In the genomic region with DNA sequence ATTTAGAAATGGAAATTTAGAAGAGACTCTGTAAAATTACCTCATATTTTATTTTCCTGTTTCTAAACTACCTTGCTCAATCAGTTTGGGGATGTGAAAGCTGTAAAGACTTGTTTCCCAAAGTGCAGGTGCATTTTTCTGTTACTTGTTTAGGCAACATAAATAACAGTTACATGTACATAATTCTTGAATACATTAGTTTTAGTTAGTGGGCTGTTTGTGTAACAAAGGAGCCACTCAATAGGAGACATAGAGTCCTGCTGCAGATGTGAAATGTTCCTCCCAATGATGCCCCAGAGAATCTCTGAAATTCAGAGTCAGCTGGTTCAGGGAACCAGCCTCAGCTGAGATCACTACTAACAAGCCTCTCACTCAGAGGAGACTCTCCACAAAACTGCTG, we compare ENCODE assay signal across 18 cellular contexts.
DNase-seq lines count a peak whose midpoint lies in the region; ATAC-seq and TF ChIP-seq lines count a peak whose summit lies in the region.
"Had no signal": no experiment of that assay in that cellular context is flagged by ENCODE, and none has a peak within 500 bp of the region (broad histone marks: within the 10 kb centered on the region; RNA-seq: fewer than 3 reads in every experiment).

No MANE protein-coding gene starts in this region.

- TF ChIP-seq CTCF in nephron progenitor cell (IDR thresholded peaks at IDR 0.05) (no peak), brain microvascular endothelial cell (IDR thresholded peaks at IDR 0.05; ENCODE audit: low read depth, low read length, missing control alignments) (no peak), thyroid gland (IDR thresholded peaks at IDR 0.05) (no peak)

- H3K4me1 Mint-ChIP-seq in activated CD4-positive, alpha-beta T cell treated with anti-CD3 and anti-CD28 coated beads for 36 hours: peaks cover 13% of the 10 kb centered on the region
- peaks cover 9% of the 10 kb centered on the region for H3K4me1 Mint-ChIP-seq in activated CD4-positive, alpha-beta T cell treated with anti-CD3 and anti-CD28 coated beads, Interleukin-2, amount 10 ng/mL, durations not matched to agents 24 days and 14 days
- peaks cover 7% of the 10 kb centered on the region for H3K4me1 Mint-ChIP-seq in T-helper 1 cell treated with Interleukin-12 subunit alpha and Interleukin-12 subunit beta and Interleukin-4 antibody, amounts not matched to agents 30 μg/mL and 1 μg/mL, for 36 hours (ENCODE audit: low read depth)
- no peaks in the 10 kb centered on the region for H3K4me1 Mint-ChIP-seq in nephron progenitor cell
- peaks cover 4 to 17% (median 11%) of the 10 kb centered on the region in 7 donors for H3K4me1 Mint-ChIP-seq in naive thymus-derived CD4-positive, alpha-beta T cell

- CTCF ChIA-PET in activated CD4-positive, alpha-beta T cell treated with anti-CD3 and anti-CD28 coated beads for 36 hours (lab: Charles Lee): no interaction called here
- CTCF ChIA-PET in naive thymus-derived CD4-positive, alpha-beta T cell (lab: Charles Lee): no interaction called here

- in situ Hi-C loops in brain microvascular endothelial cell (cut with HindIII; ENCODE audit: low pct_ligation_motif_present, low sequenced_read_pairs): no loop called here

- H3K27ac Mint-ChIP-seq in activated CD4-positive, alpha-beta T cell treated with anti-CD3 and anti-CD28 coated beads for 36 hours: peak overlapping the region; percentile 61
- H3K27ac Mint-ChIP-seq in activated CD4-positive, alpha-beta T cell treated with anti-CD3 and anti-CD28 coated beads, Interleukin-2, amount 10 ng/mL, durations not matched to agents 24 days and 14 days: no peak overlapping the region
- H3K27ac Mint-ChIP-seq in T-helper 1 cell treated with Interleukin-12 subunit alpha and Interleukin-12 subunit beta and Interleukin-4 antibody, amounts not matched to agents 30 μg/mL and 1 μg/mL, for 36 hours: peak overlapping the region; percentile 15
- H3K27ac Mint-ChIP-seq in nephron progenitor cell: peak overlapping the region; percentile 89
- peak overlapping the region in 2 of 9 donors; percentile 14 to 50 for H3K27ac Mint-ChIP-seq in naive thymus-derived CD4-positive, alpha-beta T cell
- H3K27ac Mint-ChIP-seq: stimulated activated memory B cell treated with anti-CD40 and anti-IgM and Interleukin-4, amounts not matched to agents 10 μg/mL and 1 μg/mL and 100 μg/mL, for 72 hours; T-helper 2 cell treated with Interferon-gamma antibody and Interleukin-4, amounts not matched to agents 5 μg/mL and 100 μg/mL, for 36 hours had no signal

- H3K27me3 ChIP-seq in brain microvascular endothelial cell (replicated peaks) (no peaks in the 10 kb centered on the region), thyroid gland (no peaks in the 10 kb centered on the region)
- no peaks in the 10 kb centered on the region for H3K27me3 ChIP-seq in naive thymus-derived CD4-positive, alpha-beta T cell (ENCODE audit: control insufficient read depth in 2 of 2, insufficient read depth in 2 of 2, low read length in 2 of 2)

- no peak for ATAC-seq in activated CD4-positive, alpha-beta T cell treated with anti-CD3 and anti-CD28 coated beads for 36 hours
- peak; percentile 55 for ATAC-seq in HG02763 (IDR thresholded peaks at IDR 0.05; ENCODE audit: unreplicated experiment)
- no peak for ATAC-seq in naive thymus-derived CD4-positive, alpha-beta T cell
- ATAC-seq: left cardiac atrium; stimulated activated memory B cell treated with anti-CD40 and anti-IgM and Interleukin-4, amounts not matched to agents 10 μg/mL and 1 μg/mL and 100 μg/mL, for 72 hours had no signal

- intact Hi-C loops in activated CD4-positive, alpha-beta T cell treated with anti-CD3 and anti-CD28 coated beads for 36 hours (cut with DNase I, micrococcal nuclease): no loop called here
- intact Hi-C loops in activated CD4-positive, alpha-beta T cell treated with anti-CD3 and anti-CD28 coated beads, Interleukin-2, amount 10 ng/mL, durations not matched to agents 24 days and 14 days (cut with micrococcal nuclease): no loop called here
- intact Hi-C loops in naive thymus-derived CD4-positive, alpha-beta T cell (cut with micrococcal nuclease): no loop called here
- intact Hi-C loops in thyroid gland (cut with DNase I): no loop called here

- H3K4me1 ChIP-seq in naive thymus-derived CD4-positive, alpha-beta T cell (ENCODE audit: control insufficient read depth in 2 of 2, insufficient read depth in 2 of 2, low read length in 2 of 2): no peaks in the 10 kb centered on the region
- no peaks in the 10 kb centered on the region for H3K4me1 ChIP-seq in thyroid gland

- no peak for DNase-seq in activated CD4-positive, alpha-beta T cell treated with anti-CD3 and anti-CD28 coated beads for 36 hours
- DNase-seq in activated CD4-positive, alpha-beta T cell treated with anti-CD3 and anti-CD28 coated beads, Interleukin-2, amount 10 ng/mL, durations not matched to agents 24 days and 14 days: no peak
- no peak for DNase-seq in nephron progenitor cell
- no peak for DNase-seq in brain microvascular endothelial cell
- no peak for DNase-seq in naive thymus-derived CD4-positive, alpha-beta T cell
- DNase-seq in thyroid gland: no peak
- DNase-seq: activated T-cell treated with anti-CD3 and anti-CD28 coated beads, Interleukin-2, amount 50 U/mL, for 1 hour; left cardiac atrium; NCI-H1048; NCI-H2171; posterior cingulate gyrus; Right ventricle myocardium superior had no signal

- no peaks in the 10 kb centered on the region for H3K9me3 ChIP-seq in naive thymus-derived CD4-positive, alpha-beta T cell (ENCODE audit: control insufficient read depth in 2 of 3, low read length in 3 of 3)
- no peaks in the 10 kb centered on the region for H3K9me3 ChIP-seq in thyroid gland

- H3K4me3 Mint-ChIP-seq in activated CD4-positive, alpha-beta T cell treated with anti-CD3 and anti-CD28 coated beads for 36 hours: no peak overlapping the region
- no peak overlapping the region for H3K4me3 Mint-ChIP-seq in activated CD4-positive, alpha-beta T cell treated with anti-CD3 and anti-CD28 coated beads, Interleukin-2, amount 10 ng/mL, durations not matched to agents 24 days and 14 days
- H3K4me3 Mint-ChIP-seq in T-helper 1 cell treated with Interleukin-12 subunit alpha and Interleukin-12 subunit beta and Interleukin-4 antibody, amounts not matched to agents 30 μg/mL and 1 μg/mL, for 36 hours: no peak overlapping the region
- no peak overlapping the region for H3K4me3 Mint-ChIP-seq in nephron progenitor cell
- H3K4me3 Mint-ChIP-seq in naive thymus-derived CD4-positive, alpha-beta T cell: no peak overlapping the region
- H3K4me3 Mint-ChIP-seq: central memory CD8-positive, alpha-beta T cell; stimulated activated memory B cell treated with anti-CD40 and anti-IgM and Interleukin-4, amounts not matched to agents 10 μg/mL and 1 μg/mL and 100 μg/mL, for 72 hours; T-helper 2 cell treated with Interferon-gamma antibody and Interleukin-4, amounts not matched to agents 5 μg/mL and 100 μg/mL, for 36 hours had no signal

- H3K4me3 ChIP-seq in brain microvascular endothelial cell (ENCODE audit: low read depth, low read length): no peak overlapping the region
- no peak overlapping the region for H3K4me3 ChIP-seq in naive thymus-derived CD4-positive, alpha-beta T cell (ENCODE audit: low read length)
- H3K4me3 ChIP-seq in thyroid gland (replicated peaks in 1 of 3): no peak overlapping the region

- TF ChIP-seq POLR2A in thyroid gland (IDR thresholded peaks at IDR 0.05): no peak

- no peaks in the 10 kb centered on the region for H3K27me3 Mint-ChIP-seq in activated CD4-positive, alpha-beta T cell treated with anti-CD3 and anti-CD28 coated beads for 36 hours
- H3K27me3 Mint-ChIP-seq in activated CD4-positive, alpha-beta T cell treated with anti-CD3 and anti-CD28 coated beads, Interleukin-2, amount 10 ng/mL, durations not matched to agents 24 days and 14 days: no peaks in the 10 kb centered on the region
- no peaks in the 10 kb centered on the region for H3K27me3 Mint-ChIP-seq in T-helper 1 cell treated with Interleukin-12 subunit alpha and Interleukin-12 subunit beta and Interleukin-4 antibody, amounts not matched to agents 30 μg/mL and 1 μg/mL, for 36 hours (ENCODE audit: low read depth)
- H3K27me3 Mint-ChIP-seq in nephron progenitor cell (ENCODE audit: low read depth, poor library complexity): no peaks in the 10 kb centered on the region
- no peaks in the 10 kb centered on the region for H3K27me3 Mint-ChIP-seq in naive thymus-derived CD4-positive, alpha-beta T cell
- H3K27me3 Mint-ChIP-seq: central memory CD8-positive, alpha-beta T cell; stimulated activated memory B cell treated with anti-CD40 and anti-IgM and Interleukin-4, amounts not matched to agents 10 μg/mL and 1 μg/mL and 100 μg/mL, for 72 hours had no signal

- H3K36me3 ChIP-seq in brain microvascular endothelial cell (replicated peaks) (peaks cover 2% of the 10 kb centered on the region), thyroid gland (peaks cover 0 to 3% of the 10 kb centered on the region in 2 donors)
- H3K36me3 ChIP-seq in naive thymus-derived CD4-positive, alpha-beta T cell (ENCODE audit: control insufficient read depth in 2 of 3, insufficient read depth in 3 of 3, low read length in 3 of 3): peaks cover 0 to 29% (median 4%) of the 10 kb centered on the region in 3 experiments

- H3K36me3 Mint-ChIP-seq in activated CD4-positive, alpha-beta T cell treated with anti-CD3 and anti-CD28 coated beads for 36 hours (ENCODE audit: low read depth): peaks cover 39% of the 10 kb centered on the region
- H3K36me3 Mint-ChIP-seq in activated CD4-positive, alpha-beta T cell treated with anti-CD3 and anti-CD28 coated beads, Interleukin-2, amount 10 ng/mL, durations not matched to agents 24 days and 14 days (ENCODE audit: low read depth): peaks cover 44% of the 10 kb centered on the region
- peaks cover 36% of the 10 kb centered on the region for H3K36me3 Mint-ChIP-seq in T-helper 1 cell treated with Interleukin-12 subunit alpha and Interleukin-12 subunit beta and Interleukin-4 antibody, amounts not matched to agents 30 μg/mL and 1 μg/mL, for 36 hours (ENCODE audit: low read depth)
- H3K36me3 Mint-ChIP-seq in nephron progenitor cell (ENCODE audit: low read depth): peaks cover 47% of the 10 kb centered on the region
- peaks cover 18 to 57% (median 36%) of the 10 kb centered on the region in 5 donors for H3K36me3 Mint-ChIP-seq in naive thymus-derived CD4-positive, alpha-beta T cell

- H3K9me3 Mint-ChIP-seq in activated CD4-positive, alpha-beta T cell treated with anti-CD3 and anti-CD28 coated beads for 36 hours (ENCODE audit: low read depth): no peaks in the 10 kb centered on the region
- no peaks in the 10 kb centered on the region for H3K9me3 Mint-ChIP-seq in activated CD4-positive, alpha-beta T cell treated with anti-CD3 and anti-CD28 coated beads, Interleukin-2, amount 10 ng/mL, durations not matched to agents 24 days and 14 days
- H3K9me3 Mint-ChIP-seq in T-helper 1 cell treated with Interleukin-12 subunit alpha and Interleukin-12 subunit beta and Interleukin-4 antibody, amounts not matched to agents 30 μg/mL and 1 μg/mL, for 36 hours: no peaks in the 10 kb centered on the region
- no peaks in the 10 kb centered on the region for H3K9me3 Mint-ChIP-seq in nephron progenitor cell
- H3K9me3 Mint-ChIP-seq in naive thymus-derived CD4-positive, alpha-beta T cell: peaks cover 0 to 2% (median 0%) of the 10 kb centered on the region in 11 donors
- H3K9me3 Mint-ChIP-seq: central memory CD8-positive, alpha-beta T cell; stimulated activated memory B cell treated with anti-CD40 and anti-IgM and Interleukin-4, amounts not matched to agents 10 μg/mL and 1 μg/mL and 100 μg/mL, for 72 hours; T-helper 2 cell treated with Interferon-gamma antibody and Interleukin-4, amounts not matched to agents 5 μg/mL and 100 μg/mL, for 36 hours had no signal

- POLR2A ChIA-PET in activated CD4-positive, alpha-beta T cell treated with anti-CD3 and anti-CD28 coated beads for 36 hours (lab: Charles Lee): no interaction called here
- POLR2A ChIA-PET in naive thymus-derived CD4-positive, alpha-beta T cell (lab: Charles Lee): no interaction called here

- H3K27ac ChIP-seq in brain microvascular endothelial cell: no peak overlapping the region
- H3K27ac ChIP-seq in naive thymus-derived CD4-positive, alpha-beta T cell (ENCODE audit: low read depth, low read length): no peak overlapping the region
- H3K27ac ChIP-seq in thyroid gland: no peak overlapping the region
- H3K27ac ChIP-seq: C4-2B had no signal
